Comparison of ENCODE assay signal across 2 cellular contexts in genomic region chr4:93865650-93866049, GRCh38.
TF ChIP-seq lines count a peak whose summit lies in the region.

No MANE protein-coding gene starts in this region.

TF ChIP-seq in HCT116, 20 proteins besides CTCF, POLR2A, EP300 and RAD21:
- no peak for TF ChIP-seq ATF3 (IDR thresholded peaks at IDR 0.05)
- TF ChIP-seq CBX3 (IDR thresholded peaks at IDR 0.05; ENCODE audit: low read depth), result no peak
- TF ChIP-seq YY1 (IDR thresholded peaks at IDR 0.05; ENCODE audit: extremely low read depth, insufficient replicate concordance, low read depth, low read length), result no peak

TF ChIP-seq in GM12878, 131 proteins besides CTCF, POLR2A, EP300 and RAD21:
- TF ChIP-seq SMARCA5 (IDR thresholded peaks at IDR 0.05) (no peak), RB1 (IDR thresholded peaks at IDR 0.05; ENCODE audit: borderline replicate concordance) (no peak), MYC (IDR thresholded peaks at IDR 0.05; ENCODE audit: insufficient read depth, insufficient read length, insufficient replicate concordance, low read length, severe bottlenecking) (no peak), KLF5 (IDR thresholded peaks at IDR 0.05; ENCODE audit: partially characterized antibody) (no peak), PBX3 (IDR thresholded peaks at IDR 0.05; ENCODE audit: insufficient replicate concordance, low read depth, low read length) (no peak), BCL11A (IDR thresholded peaks at IDR 0.05; ENCODE audit: low read depth, low read length) (no peak), MYB (IDR thresholded peaks at IDR 0.05; ENCODE audit: borderline replicate concordance, low read depth, low read length) (no peak), SMAD1 (IDR thresholded peaks at IDR 0.05; ENCODE audit: low read depth, partially characterized antibody) (no peak), SKIL (IDR thresholded peaks at IDR 0.05; ENCODE audit: low read depth, poor library complexity, severe bottlenecking) (no peak), MTA3 (IDR thresholded peaks at IDR 0.05; ENCODE audit: borderline replicate concordance, low read length) (no peak), IKZF2 (IDR thresholded peaks at IDR 0.05) (no peak), ZNF24 (IDR thresholded peaks at IDR 0.05) (no peak), WRNIP1 (IDR thresholded peaks at IDR 0.05; ENCODE audit: borderline replicate concordance, low read depth, low read length) (no peak), FOXM1 (IDR thresholded peaks at IDR 0.05; ENCODE audit: low read depth, low read length) (no peak)
